21 cellular contexts compared by ENCODE assay signal in the genomic region with DNA sequence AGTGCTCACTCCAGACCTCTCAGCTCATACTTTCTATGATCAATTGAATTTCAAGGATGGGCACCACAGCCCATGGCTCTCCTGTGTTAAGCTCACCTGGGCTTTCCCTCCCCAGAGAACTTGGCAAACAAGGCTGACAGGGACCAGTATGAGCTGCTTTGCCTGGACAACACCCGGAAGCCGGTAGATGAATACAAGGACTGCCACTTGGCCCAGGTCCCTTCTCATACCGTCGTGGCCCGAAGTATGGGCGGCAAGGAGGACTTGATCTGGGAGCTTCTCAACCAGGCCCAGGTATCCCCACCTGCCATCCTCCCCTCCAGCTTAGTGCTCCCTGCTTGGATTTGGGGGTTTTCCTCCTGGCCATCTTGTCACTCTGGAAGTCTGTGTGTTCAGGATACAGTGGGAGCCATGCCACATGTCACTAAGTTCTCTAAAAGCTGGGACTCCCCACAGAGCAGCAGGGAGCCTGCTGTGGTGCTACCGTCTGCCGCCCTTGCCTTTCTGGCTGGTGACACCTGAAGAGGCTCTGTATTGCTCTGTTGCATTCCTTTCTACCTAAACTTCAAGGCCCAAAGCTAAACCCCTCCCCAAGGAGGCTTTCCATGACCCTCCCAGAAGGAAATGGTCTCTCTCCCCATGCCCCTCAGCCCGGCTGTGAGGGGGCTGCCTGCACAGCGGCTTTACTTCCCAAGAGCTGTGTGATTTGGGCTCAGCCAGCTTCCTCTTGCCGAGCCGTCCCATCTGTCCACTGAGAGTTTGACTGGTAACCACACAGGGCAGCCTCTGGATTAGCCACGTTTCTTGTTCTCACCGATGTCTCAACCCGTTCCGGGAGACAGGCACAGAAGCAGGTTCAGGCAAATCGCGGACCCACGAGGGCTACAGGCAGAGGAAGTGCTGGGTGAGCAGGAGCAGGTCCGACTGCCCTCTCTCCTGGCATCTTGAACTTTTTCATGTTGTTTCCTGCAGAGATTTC. TPM values are rescaled to one million over a fixed set of nuclear protein-coding genes. Genes with fewer than 3 reads are reported as not detected.
DNase-seq lines count a peak whose midpoint lies in the region; ATAC-seq and TF ChIP-seq lines count a peak whose summit lies in the region.
"Had no signal": no experiment of that assay in that cellular context is flagged by ENCODE, and none has a peak within 500 bp of the region (broad histone marks: within the 10 kb centered on the region; RNA-seq: fewer than 3 reads in every experiment).

No MANE protein-coding gene starts in this region.

- dilution Hi-C loops in mammary epithelial cell (cut with HindIII; ENCODE audit: low sequenced_read_pairs) = no loop called here

- no peaks in the 10 kb centered on the region for H3K79me1 ChIP-seq in mesendoderm (ENCODE audit: low read length)

- CTCF ChIA-PET in mammary epithelial cell (lab: Charles Lee; ENCODE audit: low non-redundant PET) = no interaction called here

- peaks cover 8% of the 10 kb centered on the region for H3K4me1 ChIP-seq in mammary epithelial cell (ENCODE audit: insufficient read depth, low read length)
- no peaks in the 10 kb centered on the region for H3K4me1 ChIP-seq in breast epithelium
- no peaks in the 10 kb centered on the region for H3K4me1 ChIP-seq in mesendoderm (ENCODE audit: control insufficient read depth, low read depth, low read length)
- H3K4me1 ChIP-seq: A549, BLaER1, SJCRH30 had no signal

- H3K4ac ChIP-seq in mesendoderm (ENCODE audit: low read depth, low read length) = no peak overlapping the region

- in situ Hi-C loops in mammary epithelial cell (cut with MboI; ENCODE audit: low sequenced_read_pairs in 2 of 2) = no loop called here

- H3K36me3 ChIP-seq in mammary epithelial cell (ENCODE audit: insufficient read depth, low read length) (no peaks in the 10 kb centered on the region), breast epithelium (no peaks in the 10 kb centered on the region), mesendoderm (ENCODE audit: control insufficient read depth, insufficient read depth, low read length) (no peaks in the 10 kb centered on the region)
- H3K36me3 ChIP-seq: BLaER1, MG63, SJCRH30 had no signal

- ATAC-seq in esophagus mucosa = peak; percentile 78
- no peak for ATAC-seq in HG02610 (IDR thresholded peaks at IDR 0.05; ENCODE audit: unreplicated experiment)
- ATAC-seq in GM19351 (IDR thresholded peaks at IDR 0.05; ENCODE audit: unreplicated experiment) = no peak
- ATAC-seq: A549, Panc1 had no signal

- WGBS in mammary epithelial cell (ENCODE audit: low coverage, missing lambda C conversion rate) = 37% methylated on average over 17 of the region's 20 CpGs
- no CpG with 5 or more reads among the region's 20 CpGs for WGBS in mesendoderm (ENCODE audit: extremely low coverage, insufficient coverage, low lambda C conversion rate)

- no peak overlapping the region for H4K5ac ChIP-seq in mesendoderm (ENCODE audit: low read length)

- DNase-seq in mammary epithelial cell (peak; percentile 55), breast epithelium (ENCODE audit: low spot score in 2 of 2) (no peak), mesendoderm (peak; percentile 11), DMS153 (lab: John Stamatoyannopoulos, UW) (no peak)
- DNase-seq: CD4-positive, alpha-beta memory T cell; DMS79 treated with DMSO at 0.1 percent for 48 hours; HCEC 1CT; Kasumi-1; MG63; NCI-H1048; NCI-H1436; NCI-H2081; NCI-H2227 treated with DMSO at 0.1 percent for 48 hours; NCI-H526; SJCRH30 had no signal

- H2AFZ ChIP-seq in mammary epithelial cell (ENCODE audit: low read depth, low read length) = peak overlapping the region; percentile 60

- H3K23ac ChIP-seq in mesendoderm (ENCODE audit: low read length) = no peak overlapping the region

- no peak overlapping the region for H2BK15ac ChIP-seq in mesendoderm (replicated peaks; ENCODE audit: low read depth)

- no peak overlapping the region for H2BK120ac ChIP-seq in mesendoderm (ENCODE audit: low read depth, low read length)

- H4K20me1 ChIP-seq in mammary epithelial cell (ENCODE audit: insufficient read depth, low read length) = no peaks in the 10 kb centered on the region
- H4K20me1 ChIP-seq: BLaER1 had no signal

- BruUV-seq in mammary epithelial cell (replicated peaks; lab: Mats Ljungman, UMichigan) = no TSS peak

- H4K8ac ChIP-seq in mesendoderm (ENCODE audit: low read depth, low read length) = no peak overlapping the region

- H3K27me3 ChIP-seq in mammary epithelial cell (ENCODE audit: insufficient read depth, low read length) = no peaks in the 10 kb centered on the region
- no peaks in the 10 kb centered on the region for H3K27me3 ChIP-seq in breast epithelium
- H3K27me3 ChIP-seq in mesendoderm (ENCODE audit: insufficient read depth, low read length, poor library complexity) = no peaks in the 10 kb centered on the region
- H3K27me3 ChIP-seq: BLaER1 had no signal

- TF ChIP-seq POLR2A in breast epithelium (IDR thresholded peaks at IDR 0.05) = no peak

- H3K79me2 ChIP-seq in mammary epithelial cell (ENCODE audit: insufficient read depth, low read length) (no peaks in the 10 kb centered on the region), mesendoderm (ENCODE audit: control insufficient read depth, insufficient read depth, low read length) (no peaks in the 10 kb centered on the region)

- H3K56ac ChIP-seq in mesendoderm (ENCODE audit: low read length) = no peak overlapping the region

- H2BK5ac ChIP-seq in mesendoderm (ENCODE audit: low read length) = no peak overlapping the region

- no peak overlapping the region for H3K18ac ChIP-seq in mesendoderm (ENCODE audit: low read length)

- TF ChIP-seq CTCF in mammary epithelial cell (conservative IDR thresholded peaks at IDR 0.05 in 1 of 2, IDR thresholded peaks at IDR 0.05 in 1 of 2; ENCODE audit: extremely low read depth in 1 of 2, insufficient read depth in 1 of 2, low read depth in 1 of 2, low read length in 2 of 2) (no peak), breast epithelium (IDR thresholded peaks at IDR 0.05) (no peak)

- no peak overlapping the region for H2AK5ac ChIP-seq in mesendoderm (ENCODE audit: low read length)

- no peak overlapping the region for H3K27ac ChIP-seq in mammary epithelial cell (ENCODE audit: insufficient read depth, low read depth, low read length)
- peak overlapping the region in 1 of 2 donors; percentile 60 for H3K27ac ChIP-seq in breast epithelium
- no peak overlapping the region for H3K27ac ChIP-seq in mesendoderm (ENCODE audit: low read depth, low read length)
- H3K27ac ChIP-seq: A549, BLaER1, SJCRH30 had no signal

- H3K9ac ChIP-seq in mammary epithelial cell (ENCODE audit: insufficient read depth, low read length) (no peak overlapping the region), mesendoderm (ENCODE audit: low read length) (no peak overlapping the region)
- H3K9ac ChIP-seq: BLaER1 had no signal

- H3K4me3 ChIP-seq in mammary epithelial cell (replicated peaks in 1 of 3; ENCODE audit: insufficient read depth in 1 of 3, low read depth in 2 of 3, low read length in 3 of 3) (no peak overlapping the region), breast epithelium (no peak overlapping the region), mesendoderm (ENCODE audit: low read length) (no peak overlapping the region)
- H3K4me3 ChIP-seq: A549, BLaER1, MG63, SJCRH30 had no signal

- intact Hi-C loops in mammary epithelial cell (cut with micrococcal nuclease) = no loop called here
- intact Hi-C loops in breast epithelium (cut with DNase I; ENCODE audit: low total_unique reads) = no loop called here

- no peak overlapping the region for H3K4me2 ChIP-seq in mammary epithelial cell (ENCODE audit: insufficient read depth, low read depth, low read length)
- H3K4me2 ChIP-seq in mesendoderm (ENCODE audit: low read length) = no peak overlapping the region
- H3K4me2 ChIP-seq: A549, BLaER1 had no signal

- H3K9me3 ChIP-seq in mammary epithelial cell (replicated peaks; ENCODE audit: insufficient read depth, low read length) (no peaks in the 10 kb centered on the region), breast epithelium (no peaks in the 10 kb centered on the region)
- H3K9me3 ChIP-seq: A549, BLaER1, MG63, SJCRH30 had no signal

RNA-seq across cellular contexts. Expression of a gene that starts 10.8 kb away (rescaled TPM):
- under 1 TPM; 0.09 to 0.50 TPM for total RNA-seq in mammary epithelial cell
- 0.08 TPM for polyA plus RNA-seq in mammary epithelial cell
- polyA minus RNA-seq in mammary epithelial cell = not detected
- 10 to 100 TPM in 1 of 3 donors, 1 to 10 TPM in 2; 6.3 to 22.9 (median 8.5) TPM for total RNA-seq in breast epithelium
- 63.3 TPM for total RNA-seq in esophagus mucosa
- 0.03 TPM for polyA plus RNA-seq in mesendoderm (2013, experiment 1 of 2)
- polyA plus RNA-seq in mesendoderm (2013, experiment 2 of 2) = 0.03 TPM
- polyA plus RNA-seq: CD4-positive, alpha-beta memory T cell had no signal

RNA-seq across cellular contexts. Expression of a gene that starts 48.6 kb away (rescaled TPM):
- total RNA-seq in mammary epithelial cell (10 to 100 TPM; 79.0 to 92.6 TPM), breast epithelium (10 to 100 TPM; 17.1 to 35.1 (median 28.4) TPM), esophagus mucosa (53.0 TPM)
- polyA plus RNA-seq in mammary epithelial cell = 56.2 TPM
- polyA minus RNA-seq in mammary epithelial cell = 29.8 TPM
- 23.6 TPM for polyA plus RNA-seq in mesendoderm (2013, experiment 1 of 2)
- polyA plus RNA-seq in mesendoderm (2013, experiment 2 of 2) = 24.1 TPM

Comparison
In these comparisons a context has a peak if more than half of its experiments do, and no peak if none do; other contexts are left out.
1. DNase-seq: peak in mammary epithelial cell (single experiment) and mesendoderm (single experiment); none in breast epithelium (0 of 2) and DMS153 (single experiment).
2. RNA of a gene that starts 10.8 kb away (total RNA-seq): 63.3 TPM in esophagus mucosa (single experiment) and 6.3 to 22.9 TPM in breast epithelium; 0.09 to 0.50 TPM in mammary epithelial cell; every median in the first group is over 4 times any median in the second.